In genomic region chr18:69705987-69706386, GRCh38 we compare ENCODE assay signal across 19 cellular contexts.
"Had no signal": no experiment of that assay in that cellular context is flagged by ENCODE, and none has a peak within 500 bp of the region (broad histone marks: within the 10 kb centered on the region; RNA-seq: fewer than 3 reads in every experiment).

No MANE protein-coding gene starts in this region.

- H3K27me3 ChIP-seq: body of pancreas, spleen, upper lobe of left lung had no signal

- H3K4me1 Mint-ChIP-seq: activated CD4-positive, alpha-beta memory T cell treated with anti-CD3 and anti-CD28 coated beads, Interleukin-2, amount 10 ng/mL, durations not matched to agents 7 days and 5 days; activated T-helper 17 cell treated with anti-CD3 and anti-CD28 coated beads, Interleukin-2, amount 50 U/mL, for 72 hours; immature natural killer cell; stimulated activated naive B cell treated with anti-CD40 and anti-IgM and Interleukin-4, amounts not matched to agents 10 μg/mL and 1 μg/mL and 100 μg/mL, for 72 hours had no signal

- H3K9me3 Mint-ChIP-seq: activated CD4-positive, alpha-beta memory T cell treated with anti-CD3 and anti-CD28 coated beads, Interleukin-2, amount 10 ng/mL, durations not matched to agents 7 days and 5 days; activated T-helper 17 cell treated with anti-CD3 and anti-CD28 coated beads, Interleukin-2, amount 50 U/mL, for 72 hours; effector memory CD8-positive, alpha-beta T cell; immature natural killer cell; stimulated activated naive B cell treated with anti-CD40 and anti-IgM and Interleukin-4, amounts not matched to agents 10 μg/mL and 1 μg/mL and 100 μg/mL, for 72 hours had no signal

- H3K4me1 ChIP-seq: body of pancreas, spleen, upper lobe of left lung had no signal

- H3K36me3 Mint-ChIP-seq: stimulated activated naive B cell treated with anti-CD40 and anti-IgM and Interleukin-4, amounts not matched to agents 10 μg/mL and 1 μg/mL and 100 μg/mL, for 72 hours had no signal

- ATAC-seq: activated T-helper 17 cell treated with anti-CD3 and anti-CD28 coated beads, Interleukin-2, amount 50 U/mL, for 72 hours; body of pancreas; effector memory CD8-positive, alpha-beta T cell; left ventricle myocardium superior; stimulated activated naive B cell treated with anti-CD40 and anti-IgM and Interleukin-4, amounts not matched to agents 10 μg/mL and 1 μg/mL and 100 μg/mL, for 72 hours; T-helper 17 cell had no signal

- DNase-seq: activated CD4-positive, alpha-beta memory T cell treated with anti-CD3 and anti-CD28 coated beads, Interleukin-2, amount 10 ng/mL, durations not matched to agents 7 days and 5 days; activated CD4-positive, alpha-beta T cell treated with anti-CD3 and anti-CD28 coated beads for 4 hours; activated naive CD4-positive, alpha-beta T cell; activated T-cell treated with anti-CD3 and anti-CD28 coated beads, Interleukin-2, amount 50 U/mL, for 1 hour; body of pancreas; dermis blood vessel endothelial cell; effector memory CD8-positive, alpha-beta T cell; foreskin fibroblast; immature natural killer cell; left ventricle myocardium superior; retina; spleen; stimulated activated naive B cell treated with anti-CD40 and anti-IgM and Interleukin-4, amounts not matched to agents 10 μg/mL and 1 μg/mL and 100 μg/mL, for 72 hours; T-helper 17 cell; upper lobe of left lung had no signal

- H3K36me3 ChIP-seq: spleen, thoracic aorta, upper lobe of left lung had no signal

- H3K27ac ChIP-seq: body of pancreas, epithelial cell of prostate, spleen, thoracic aorta, upper lobe of left lung had no signal

- H3K9me3 ChIP-seq: body of pancreas, spleen, thoracic aorta, upper lobe of left lung had no signal

- H3K27me3 Mint-ChIP-seq: activated CD4-positive, alpha-beta memory T cell treated with anti-CD3 and anti-CD28 coated beads, Interleukin-2, amount 10 ng/mL, durations not matched to agents 7 days and 5 days; activated T-helper 17 cell treated with anti-CD3 and anti-CD28 coated beads, Interleukin-2, amount 50 U/mL, for 72 hours; stimulated activated naive B cell treated with anti-CD40 and anti-IgM and Interleukin-4, amounts not matched to agents 10 μg/mL and 1 μg/mL and 100 μg/mL, for 72 hours; T-helper 17 cell had no signal

- H3K4me3 Mint-ChIP-seq: activated CD4-positive, alpha-beta memory T cell treated with anti-CD3 and anti-CD28 coated beads, Interleukin-2, amount 10 ng/mL, durations not matched to agents 7 days and 5 days; activated T-helper 17 cell treated with anti-CD3 and anti-CD28 coated beads, Interleukin-2, amount 50 U/mL, for 72 hours; effector memory CD8-positive, alpha-beta T cell; immature natural killer cell; neural crest cell; stimulated activated naive B cell treated with anti-CD40 and anti-IgM and Interleukin-4, amounts not matched to agents 10 μg/mL and 1 μg/mL and 100 μg/mL, for 72 hours; T-helper 17 cell had no signal

- H3K4me3 ChIP-seq: body of pancreas, spleen, thoracic aorta, upper lobe of left lung had no signal

- H3K27ac Mint-ChIP-seq: activated CD4-positive, alpha-beta memory T cell treated with anti-CD3 and anti-CD28 coated beads, Interleukin-2, amount 10 ng/mL, durations not matched to agents 7 days and 5 days; activated T-helper 17 cell treated with anti-CD3 and anti-CD28 coated beads, Interleukin-2, amount 50 U/mL, for 72 hours; effector memory CD8-positive, alpha-beta T cell; immature natural killer cell; stimulated activated naive B cell treated with anti-CD40 and anti-IgM and Interleukin-4, amounts not matched to agents 10 μg/mL and 1 μg/mL and 100 μg/mL, for 72 hours; T-helper 17 cell had no signal
